ENCODE assay signal across 8 cellular contexts in genomic region chr1:160261878-160262794, GRCh38. TPM values are rescaled to one million over a fixed set of nuclear protein-coding genes. Genes with fewer than 3 reads are reported as not detected.
A peak's percentile ranks its signal among the peaks of the same experiment; 100 is the strongest.
DNase-seq lines count a peak whose midpoint lies in the region; ATAC-seq, FAIRE-seq and TF ChIP-seq lines count a peak whose summit lies in the region.

Gene DCAF8, minus strand, starts transcription at chr1:160262549. Its CDS starts 18,541 bp downstream, at chr1:160244008.

- H3K4me3 ChIP-seq in psoas muscle, result peak within 1 kb of the TSS; percentile 80

- H3K27ac ChIP-seq in angular gyrus (ENCODE audit: low read depth, low read length) (peak within 1 kb of the TSS; percentile 99), psoas muscle (peak within 1 kb of the TSS; percentile 99)

- 0 to 1% (median 0%) methylated on average over 62 to 69 of the region's 69 CpGs for WGBS in psoas muscle, 3 donors

- intact Hi-C loops in left ventricle myocardium superior (cut with micrococcal nuclease) (no loop called here), psoas muscle (cut with DNase I) (loop anchor here in 1 of 2 donors (2.0 kb wide), 1 partner anchor 23 kb away; the partner anchor contains the start of gene PEX19)

- DNase-seq in NCI-H187 (lab: John Stamatoyannopoulos, UW), result peak; percentile 99 to 100
- peak; percentile 93 to 99 (median 96) for DNase-seq in T-helper 2 cell
- peak; percentile 99 for DNase-seq in left ventricle myocardium superior
- DNase-seq in psoas muscle, result peak; percentile 99
- DNase-seq in urothelium cell line (ENCODE audit: low spot score), result peak; percentile 97

- TF ChIP-seq CTCF in psoas muscle (IDR thresholded peaks at IDR 0.05), result no peak

- peak; percentile 92 for FAIRE-seq in urothelium cell line (lab: Jason Lieb, UNC)

- H3K9me3 ChIP-seq in psoas muscle, result no peaks in the 10 kb centered on the region

- H3K27me3 ChIP-seq in psoas muscle (ENCODE audit: insufficient read depth in 3 of 3, low read length in 2 of 3), result no peaks in the 10 kb centered on the region

- peaks cover 39% of the 10 kb centered on the region for H3K4me1 ChIP-seq in psoas muscle

- H3K36me3 ChIP-seq in psoas muscle (ENCODE audit: insufficient read depth in 1 of 2, low read depth in 1 of 2), result no peaks in the 10 kb centered on the region

- peak; percentile 88 for ATAC-seq in GM18498 (IDR thresholded peaks at IDR 0.05; ENCODE audit: unreplicated experiment)
- peak; percentile 80 for ATAC-seq in HG02938 (IDR thresholded peaks at IDR 0.05; ENCODE audit: unreplicated experiment)
- peak; percentile 98 for ATAC-seq in left ventricle myocardium superior
- ATAC-seq in psoas muscle, result peak; percentile 94 to 97 (median 95)

RNA-seq across cellular contexts. Expression of gene DCAF8, which starts in this region (rescaled TPM):
- total RNA-seq in left ventricle myocardium superior (145 TPM), psoas muscle (100 to 1,000 TPM; 135 to 204 (median 188) TPM)
- 100 to 1,000 TPM in 2 of 3 donors, 10 to 100 TPM in 1; 45.4 to 187 (median 106) TPM for polyA plus RNA-seq in psoas muscle

Comparison
In these comparisons a context has a peak if more than half of its experiments do, and no peak if none do; other contexts are left out.
1. Peak in every context shown above with its lines: DNase-seq, ATAC-seq, H3K4me3 ChIP-seq and H3K27ac ChIP-seq.